Comparison of ENCODE assay signal across 1 cellular context in genomic region chr10:1044146-1044545, GRCh38.
TF ChIP-seq lines count a peak whose summit lies in the region.

No MANE protein-coding gene starts in this region.

TF ChIP-seq in liver, 16 proteins besides CTCF, POLR2A, EP300 and RAD21:
- TF ChIP-seq HNF4G (IDR thresholded peaks at IDR 0.05) (no peak), FOXA2 (IDR thresholded peaks at IDR 0.05) (no peak), HNF4A (conservative IDR thresholded peaks at IDR 0.05) (no peak), GABPA (IDR thresholded peaks at IDR 0.05 in 1 of 2, conservative IDR thresholded peaks at IDR 0.05 in 1 of 2) (no peak), FOXA1 (IDR thresholded peaks at IDR 0.05) (no peak), MAX (IDR thresholded peaks at IDR 0.05) (no peak), ZBTB33 (IDR thresholded peaks at IDR 0.05) (no peak), ATF3 (IDR thresholded peaks at IDR 0.05) (no peak), REST (IDR thresholded peaks at IDR 0.05) (no peak), EGR1 (IDR thresholded peaks at IDR 0.05; ENCODE audit: low read depth in 2 of 2) (no peak), JUND (IDR thresholded peaks at IDR 0.05) (no peak), RXRA (IDR thresholded peaks at IDR 0.05) (no peak), NR2F2 (IDR thresholded peaks at IDR 0.05) (no peak)
